ENCODE assay signal across 8 cellular contexts in the genomic region with DNA sequence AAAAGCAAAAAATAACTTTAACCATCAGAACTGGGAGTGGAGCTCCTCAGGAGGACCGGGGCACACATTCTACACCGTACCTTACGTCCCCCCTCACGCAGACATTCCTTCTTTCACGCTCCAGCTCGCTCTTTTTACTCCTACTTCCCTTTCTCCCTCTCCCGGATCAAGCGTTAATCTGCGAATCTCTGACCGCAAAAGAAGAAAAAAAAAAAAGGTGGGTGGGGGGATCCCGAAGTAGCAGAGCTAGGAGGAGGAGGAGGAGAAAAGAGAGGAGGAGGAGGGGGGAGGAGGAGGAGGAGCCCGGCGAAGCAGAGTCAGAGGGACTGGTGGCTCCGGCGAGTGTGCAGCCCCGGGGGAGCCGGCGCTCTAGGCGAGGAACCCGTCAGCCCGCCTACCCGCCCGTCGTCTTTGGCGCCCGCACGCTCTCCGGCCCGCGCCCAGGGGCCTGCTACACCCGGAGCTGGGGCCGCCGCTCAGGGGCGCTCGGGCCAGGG. TPM values are rescaled to one million over a fixed set of nuclear protein-coding genes. Genes with fewer than 3 reads are reported as not detected.
DNase-seq lines count a peak whose midpoint lies in the region; ATAC-seq, FAIRE-seq and TF ChIP-seq lines count a peak whose summit lies in the region.

A gene (plus strand): TSS at position 320 of the 497 bp plus-strand sequence.

- no peak within 1 kb of the TSS for H3K27ac ChIP-seq in hepatocyte

- peak within 1 kb of the TSS; percentile 16 for H3K4me3 ChIP-seq in hepatocyte
- H3K4me3 ChIP-seq in skeletal muscle satellite cell (ENCODE audit: low read length) = peak within 1 kb of the TSS; percentile 42

- H3K4me1 ChIP-seq in hepatocyte (ENCODE audit: insufficient read depth) (no peaks in the 10 kb centered on the region), skeletal muscle satellite cell (ENCODE audit: control insufficient read depth, insufficient read depth, low read length) (no peaks in the 10 kb centered on the region)

- no peak for ATAC-seq in GM21367 (IDR thresholded peaks at IDR 0.05; ENCODE audit: unreplicated experiment)

- WGBS in hepatocyte (ENCODE audit: low lambda C conversion rate, missing lambda C conversion rate) = 27% methylated on average over 10 of the region's 35 CpGs

- H3K4me2 ChIP-seq in hepatocyte = peak within 1 kb of the TSS; percentile 86
- peak within 1 kb of the TSS; percentile 58 for H3K4me2 ChIP-seq in skeletal muscle satellite cell (ENCODE audit: low read length)

- H3K9me2 ChIP-seq in hepatocyte (replicated peaks; ENCODE audit: insufficient read depth) = no peaks in the 10 kb centered on the region

- H4K20me1 ChIP-seq in hepatocyte (ENCODE audit: insufficient read depth, poor library complexity, severe bottlenecking) = no peaks in the 10 kb centered on the region

- H3K9me3 ChIP-seq in hepatocyte (ENCODE audit: low read depth) (no peaks in the 10 kb centered on the region), skeletal muscle satellite cell (replicated peaks; ENCODE audit: low read length) (no peaks in the 10 kb centered on the region)

- H2AFZ ChIP-seq in hepatocyte = peak within 1 kb of the TSS; percentile 66

- no peak for TF ChIP-seq CTCF in hepatocyte (IDR thresholded peaks at IDR 0.05; ENCODE audit: poor library complexity)
- TF ChIP-seq CTCF in D721Med (IDR thresholded peaks at IDR 0.05; ENCODE audit: insufficient read depth, missing control alignments) = no peak

- DNase-seq in activated effector memory CD4-positive, alpha-beta T cell treated with anti-CD3 and anti-CD28 coated beads, Interleukin-2, amount 50 U/mL, for 16 hours = peak; percentile 69
- DNase-seq in activated effector memory CD4-positive, alpha-beta T cell treated with Interleukin-2 at 50 U/mL for 16 hours = no peak
- DNase-seq in activated T-helper 9 cell treated with anti-CD3 and anti-CD28 coated beads, Interleukin-2, amount 50 U/mL, for 16 hours (ENCODE audit: low read depth) = peak; percentile 2
- DNase-seq in hepatocyte (ENCODE audit: low spot score) (peak; percentile 32), D721Med (ENCODE audit: insufficient read length, low spot score) (no peak), epidermal melanocyte (ENCODE audit: insufficient read length, low spot score) (no peak)

- H3K36me3 ChIP-seq in hepatocyte (replicated peaks; ENCODE audit: insufficient read depth, low read depth) (no peaks in the 10 kb centered on the region), skeletal muscle satellite cell (ENCODE audit: insufficient read depth, low read length) (no peaks in the 10 kb centered on the region)

- peaks cover 9% of the 10 kb centered on the region for H3K27me3 ChIP-seq in hepatocyte
- peaks cover 89% of the 10 kb centered on the region for H3K27me3 ChIP-seq in skeletal muscle satellite cell (ENCODE audit: control insufficient read depth, insufficient read depth, low read length)

- H3K9ac ChIP-seq in skeletal muscle satellite cell (ENCODE audit: low read depth, low read length) = no peak within 1 kb of the TSS

- H3K79me2 ChIP-seq in hepatocyte = no peaks in the 10 kb centered on the region

- FAIRE-seq in D721Med (lab: Jason Lieb, UNC) = no peak

RNA-seq across cellular contexts. Expression of the gene that starts here (rescaled TPM):
- 1.3 and 2.3 TPM in 2 replicates for total RNA-seq in hepatocyte
- polyA plus RNA-seq in hepatocyte = 3.2 and 5.0 TPM in 2 replicates
- under 0.01 and 0.22 TPM in 2 replicates for total RNA-seq in skeletal muscle satellite cell (2012; rRNA removed)

Comparison
In these comparisons a context has a peak if more than half of its experiments do, and no peak if none do; other contexts are left out.
1. DNase-seq: peak in activated effector memory CD4-positive, alpha-beta T cell treated with anti-CD3 and anti-CD28 coated beads, Interleukin-2, amount 50 U/mL, for 16 hours (single experiment), activated T-helper 9 cell treated with anti-CD3 and anti-CD28 coated beads, Interleukin-2, amount 50 U/mL, for 16 hours (single experiment) and hepatocyte (single experiment); none in activated effector memory CD4-positive, alpha-beta T cell treated with Interleukin-2 at 50 U/mL for 16 hours (single experiment), D721Med (single experiment) and epidermal melanocyte (single experiment).